Comparison of ENCODE assay signal across 11 cellular contexts in genomic region chr12:68621092-68622081, GRCh38. TPM values are rescaled to one million over a fixed set of nuclear protein-coding genes. Genes with fewer than 3 reads are reported as not detected.
A peak's percentile ranks its signal among the peaks of the same experiment; 100 is the strongest.
DNase-seq lines count a peak whose midpoint lies in the region; ATAC-seq lines count a peak whose summit lies in the region.
"Had no signal": no experiment of that assay in that cellular context is flagged by ENCODE, and none has a peak within 500 bp of the region (broad histone marks: within the 10 kb centered on the region; RNA-seq: fewer than 3 reads in every experiment).

No MANE protein-coding gene starts in this region.

- POLR2A ChIA-PET in naive thymus-derived CD8-positive, alpha-beta T cell (lab: Charles Lee) = interaction anchor here (1.2 kb wide), 1 partner anchor 26 kb away, joined by 3 read pairs; no protein-coding TSS in a partner anchor

- 0 to 11% methylated on average over 1 of the region's 1 CpG for WGBS in GM23248 (ENCODE audit: low coverage in 1 of 2, low lambda C conversion rate in 2 of 2, missing lambda C conversion rate in 2 of 2), 2 experiments

- no peaks in the 10 kb centered on the region for H3K27me3 Mint-ChIP-seq in activated naive CD8-positive, alpha-beta T cell
- H3K27me3 Mint-ChIP-seq in naive thymus-derived CD8-positive, alpha-beta T cell = no peaks in the 10 kb centered on the region

- no peaks in the 10 kb centered on the region for H3K9me3 Mint-ChIP-seq in activated naive CD8-positive, alpha-beta T cell (ENCODE audit: low read depth)
- no peaks in the 10 kb centered on the region for H3K9me3 Mint-ChIP-seq in naive thymus-derived CD8-positive, alpha-beta T cell

- H3K9me2 ChIP-seq in GM23248 (ENCODE audit: insufficient read depth) = no peaks in the 10 kb centered on the region

- H3K4me3 ChIP-seq in BLaER1 = no peak overlapping the region
- no peak overlapping the region for H3K4me3 ChIP-seq in GM23248
- H3K4me3 ChIP-seq: esophagus muscularis mucosa had no signal

- H3K4me2 ChIP-seq in BLaER1 = peak overlapping the region; percentile 27; the same call in 1 of the 2 replicates
- H3K4me2 ChIP-seq in GM23248 (ENCODE audit: unreplicated experiment) = peak overlapping the region; percentile 32

- peak overlapping the region; percentile 62 for H3K4me3 Mint-ChIP-seq in activated naive CD8-positive, alpha-beta T cell
- H3K4me3 Mint-ChIP-seq in naive thymus-derived CD8-positive, alpha-beta T cell = peak overlapping the region; percentile 34 to 99 (median 70)

- no peak overlapping the region for H3K27ac ChIP-seq in BLaER1
- H3K27ac ChIP-seq in GM23248 = peak overlapping the region; percentile 55
- H3K27ac ChIP-seq: brain microvascular endothelial cell had no signal

- H3K36me3 Mint-ChIP-seq in activated naive CD8-positive, alpha-beta T cell = peaks cover 10% of the 10 kb centered on the region
- peaks cover 7 to 64% (median 16%) of the 10 kb centered on the region in 3 donors for H3K36me3 Mint-ChIP-seq in naive thymus-derived CD8-positive, alpha-beta T cell

- DNase-seq in GM23248 (no peak), 8988T (no peak), DMS114 treated with DMSO at 0.1 percent for 48 hours (lab: John Stamatoyannopoulos, UW; ENCODE audit: unreplicated experiment) (no peak), activated gamma-delta T cell treated with Interleukin-2 at 50 U/mL for 16 hours (no peak)
- no peak for DNase-seq in naive thymus-derived CD8-positive, alpha-beta T cell
- DNase-seq: brain microvascular endothelial cell, SIG-M5 had no signal

- H3F3A ChIP-seq in GM23248 (ENCODE audit: insufficient read depth) = peaks cover 90% of the 10 kb centered on the region

- peaks cover 100% of the 10 kb centered on the region for H3K79me2 ChIP-seq in GM23248 (ENCODE audit: insufficient read depth)

- H3K4me1 ChIP-seq in BLaER1 = peaks cover 44% of the 10 kb centered on the region
- H3K4me1 ChIP-seq in GM23248 (ENCODE audit: insufficient read depth) = peaks cover 85% of the 10 kb centered on the region

- H3K27me3 ChIP-seq in BLaER1 (no peaks in the 10 kb centered on the region), GM23248 (replicated peaks; ENCODE audit: insufficient read depth) (no peaks in the 10 kb centered on the region)
- H3K27me3 ChIP-seq: brain microvascular endothelial cell, esophagus muscularis mucosa had no signal

- peaks cover 85% of the 10 kb centered on the region for H3K4me1 Mint-ChIP-seq in activated naive CD8-positive, alpha-beta T cell (ENCODE audit: low read depth)
- peaks cover 30 to 95% (median 85%) of the 10 kb centered on the region in 4 donors for H3K4me1 Mint-ChIP-seq in naive thymus-derived CD8-positive, alpha-beta T cell

- peak overlapping the region; percentile 90 for H3K27ac Mint-ChIP-seq in activated naive CD8-positive, alpha-beta T cell
- H3K27ac Mint-ChIP-seq in naive thymus-derived CD8-positive, alpha-beta T cell = peak overlapping the region; percentile 52 to 98 (median 80)

- ATAC-seq in naive thymus-derived CD8-positive, alpha-beta T cell = no peak
- no peak for ATAC-seq in HG03521 (IDR thresholded peaks at IDR 0.05; ENCODE audit: unreplicated experiment)

- H4K20me1 ChIP-seq in BLaER1 = peaks cover 100% of the 10 kb centered on the region
- peaks cover 48% of the 10 kb centered on the region for H4K20me1 ChIP-seq in GM23248 (ENCODE audit: insufficient read depth)

- H3K9ac ChIP-seq in BLaER1 (no peak overlapping the region), GM23248 (no peak overlapping the region)

- H2AFZ ChIP-seq in GM23248 = no peak overlapping the region

- peaks cover 63% of the 10 kb centered on the region for H3K9me3 ChIP-seq in BLaER1
- no peaks in the 10 kb centered on the region for H3K9me3 ChIP-seq in GM23248 (ENCODE audit: low read depth)
- H3K9me3 ChIP-seq: esophagus muscularis mucosa had no signal

- peaks cover 88% of the 10 kb centered on the region for H3K36me3 ChIP-seq in BLaER1
- H3K36me3 ChIP-seq in GM23248 (ENCODE audit: low read depth) = peaks cover 14% of the 10 kb centered on the region; the same call in 1 of the 2 replicates
- H3K36me3 ChIP-seq: esophagus muscularis mucosa had no signal

- in situ Hi-C loops in GM23248 (cut with MboI) = no loop called here

RNA-seq across cellular contexts. Expression of gene RAP1B, which starts 10.7 kb away (rescaled TPM):
- 275 and 290 TPM in 2 replicates for total RNA-seq in GM23248 (2014; rRNA removed; shearing (Covaris generic))
- polyA plus RNA-seq in GM23248 (2016; fragmentation: Nextera tagmentation; extraction: Ambion mirVana) = 353 and 363 TPM in 2 replicates
- 100 to 1,000 TPM; 254 to 288 TPM for total RNA-seq in naive thymus-derived CD8-positive, alpha-beta T cell
- polyA plus RNA-seq in naive thymus-derived CD8-positive, alpha-beta T cell = 100 to 1,000 TPM; 562 to 708 (median 574) TPM
